In the genomic region with DNA sequence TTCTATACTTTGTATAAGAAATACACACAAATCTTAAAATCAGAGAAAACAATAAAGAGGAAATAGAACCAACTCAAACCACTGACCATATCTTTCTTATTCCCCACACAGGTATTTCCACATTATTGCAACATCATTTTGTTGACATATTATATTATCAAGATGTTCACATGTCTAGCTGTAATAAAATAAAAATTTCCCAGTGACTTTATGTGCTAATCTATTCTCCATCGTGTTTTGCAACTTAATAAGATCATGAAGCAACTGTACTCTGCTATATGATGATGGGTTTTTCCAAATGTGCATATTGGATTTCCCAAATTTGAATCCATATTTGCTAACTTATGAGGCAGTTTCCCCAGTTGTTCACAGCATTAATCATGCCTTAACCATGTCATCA, we compare ENCODE assay signal across 1 cellular context.
TF ChIP-seq lines count a peak whose summit lies in the region.

No MANE protein-coding gene starts in this region.

TF ChIP-seq in SK-N-SH, 30 proteins besides CTCF, POLR2A, EP300 and RAD21 (continued from another document):
- no peak for TF ChIP-seq GABPA (IDR thresholded peaks at IDR 0.05; ENCODE audit: low read depth)
